ENCODE assay signal across 2 cellular contexts in genomic region chr22:32206774-32207758, GRCh38.
TF ChIP-seq lines count a peak whose summit lies in the region.

No MANE protein-coding gene starts in this region.

TF ChIP-seq in Ishikawa, 13 proteins besides CTCF, POLR2A, EP300 and RAD21 (continued from another document):
- TF ChIP-seq TCF12 (IDR thresholded peaks at IDR 0.05; ENCODE audit: low read depth) (no peak), TAF1 (IDR thresholded peaks at IDR 0.05; ENCODE audit: low read depth) (no peak), EGR1 (IDR thresholded peaks at IDR 0.05) (no peak), MAX (IDR thresholded peaks at IDR 0.05) (no peak), TEAD4 (IDR thresholded peaks at IDR 0.05) (no peak), ZBTB7A (IDR thresholded peaks at IDR 0.05; ENCODE audit: low read depth) (no peak), NFIC (IDR thresholded peaks at IDR 0.05) (no peak), YY1 (IDR thresholded peaks at IDR 0.05; ENCODE audit: low read depth) (no peak)
- TF ChIP-seq, protein P1, sequence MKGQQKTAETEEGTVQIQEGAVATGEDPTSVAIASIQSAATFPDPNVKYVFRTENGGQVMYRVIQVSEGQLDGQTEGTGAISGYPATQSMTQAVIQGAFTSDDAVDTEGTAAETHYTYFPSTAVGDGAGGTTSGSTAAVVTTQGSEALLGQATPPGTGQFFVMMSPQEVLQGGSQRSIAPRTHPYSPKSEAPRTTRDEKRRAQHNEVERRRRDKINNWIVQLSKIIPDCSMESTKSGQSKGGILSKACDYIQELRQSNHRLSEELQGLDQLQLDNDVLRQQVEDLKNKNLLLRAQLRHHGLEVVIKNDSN (IDR thresholded peaks at IDR 0.05): no peak
- TF ChIP-seq, protein P2, sequence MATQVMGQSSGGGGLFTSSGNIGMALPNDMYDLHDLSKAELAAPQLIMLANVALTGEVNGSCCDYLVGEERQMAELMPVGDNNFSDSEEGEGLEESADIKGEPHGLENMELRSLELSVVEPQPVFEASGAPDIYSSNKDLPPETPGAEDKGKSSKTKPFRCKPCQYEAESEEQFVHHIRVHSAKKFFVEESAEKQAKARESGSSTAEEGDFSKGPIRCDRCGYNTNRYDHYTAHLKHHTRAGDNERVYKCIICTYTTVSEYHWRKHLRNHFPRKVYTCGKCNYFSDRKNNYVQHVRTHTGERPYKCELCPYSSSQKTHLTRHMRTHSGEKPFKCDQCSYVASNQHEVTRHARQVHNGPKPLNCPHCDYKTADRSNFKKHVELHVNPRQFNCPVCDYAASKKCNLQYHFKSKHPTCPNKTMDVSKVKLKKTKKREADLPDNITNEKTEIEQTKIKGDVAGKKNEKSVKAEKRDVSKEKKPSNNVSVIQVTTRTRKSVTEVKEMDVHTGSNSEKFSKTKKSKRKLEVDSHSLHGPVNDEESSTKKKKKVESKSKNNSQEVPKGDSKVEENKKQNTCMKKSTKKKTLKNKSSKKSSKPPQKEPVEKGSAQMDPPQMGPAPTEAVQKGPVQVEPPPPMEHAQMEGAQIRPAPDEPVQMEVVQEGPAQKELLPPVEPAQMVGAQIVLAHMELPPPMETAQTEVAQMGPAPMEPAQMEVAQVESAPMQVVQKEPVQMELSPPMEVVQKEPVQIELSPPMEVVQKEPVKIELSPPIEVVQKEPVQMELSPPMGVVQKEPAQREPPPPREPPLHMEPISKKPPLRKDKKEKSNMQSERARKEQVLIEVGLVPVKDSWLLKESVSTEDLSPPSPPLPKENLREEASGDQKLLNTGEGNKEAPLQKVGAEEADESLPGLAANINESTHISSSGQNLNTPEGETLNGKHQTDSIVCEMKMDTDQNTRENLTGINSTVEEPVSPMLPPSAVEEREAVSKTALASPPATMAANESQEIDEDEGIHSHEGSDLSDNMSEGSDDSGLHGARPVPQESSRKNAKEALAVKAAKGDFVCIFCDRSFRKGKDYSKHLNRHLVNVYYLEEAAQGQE (IDR thresholded peaks at IDR 0.05; ENCODE audit: low read depth): no peak

TF ChIP-seq in H1, 55 proteins besides CTCF, POLR2A, EP300 and RAD21:
- no peak for TF ChIP-seq NANOG (IDR thresholded peaks at IDR 0.05; ENCODE audit: insufficient read depth, low read depth, low read length, poor library complexity, severe bottlenecking)
- TF ChIP-seq RBBP5 (IDR thresholded peaks at IDR 0.05; ENCODE audit: borderline replicate concordance, low read depth, low read length): no peak
- TF ChIP-seq KDM1A (IDR thresholded peaks at IDR 0.05; ENCODE audit: borderline replicate concordance, low read length): no peak
- TF ChIP-seq CREB1 (IDR thresholded peaks at IDR 0.05): peak; percentile 69
- TF ChIP-seq YY1 (IDR thresholded peaks at IDR 0.05; ENCODE audit: low read depth, low read length): 0 out of 2 replicates have a peak, but pooled peaks have one; percentile 48
- TF ChIP-seq TAF1 (IDR thresholded peaks at IDR 0.05; ENCODE audit: low read depth, low read length): 0 out of 2 replicates have a peak, but pooled peaks have one; percentile 16
- no peak for TF ChIP-seq ATF3 (IDR thresholded peaks at IDR 0.05; ENCODE audit: insufficient read depth, low read depth, low read length)
- TF ChIP-seq MAX (IDR thresholded peaks at IDR 0.05): peak; percentile 53
